ENCODE assay signal across 10 cellular contexts in the genomic region with DNA sequence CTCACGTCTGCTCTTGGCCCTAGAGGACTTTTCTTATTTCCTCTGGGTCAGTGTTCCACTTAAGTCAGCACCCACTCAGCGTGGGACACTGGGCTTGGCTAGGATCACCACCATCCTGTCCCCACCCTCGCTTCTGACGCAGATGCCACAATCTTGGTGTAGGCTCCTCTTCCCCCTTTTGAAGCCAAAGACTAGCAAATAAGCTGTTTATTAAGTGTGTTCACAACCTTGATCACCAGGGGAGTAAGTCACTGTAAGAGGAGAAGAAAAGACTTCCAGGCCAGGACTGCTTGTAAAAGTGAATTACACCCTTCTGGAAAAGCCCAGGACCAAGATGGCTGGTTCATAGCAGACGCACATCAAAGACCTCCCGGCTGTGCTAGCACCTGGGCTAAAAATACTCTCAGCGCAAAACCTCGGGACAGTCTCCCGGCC.
DNase-seq lines count a peak whose midpoint lies in the region; TF ChIP-seq lines count a peak whose summit lies in the region.
"Had no signal": no experiment of that assay in that cellular context is flagged by ENCODE, and none has a peak within 500 bp of the region (broad histone marks: within the 10 kb centered on the region; RNA-seq: fewer than 3 reads in every experiment).

No MANE protein-coding gene starts in this region.

- H3K4me3 ChIP-seq in BLaER1 (no peak overlapping the region), Peyer's patch (no peak overlapping the region), esophagus squamous epithelium (no peak overlapping the region)

- H3K27me3 Mint-ChIP-seq in neural crest cell (ENCODE audit: low read depth) (no peaks in the 10 kb centered on the region), Calu3 (ENCODE audit: unreplicated experiment) (no peaks in the 10 kb centered on the region)

- H3K27me3 ChIP-seq in BLaER1 (no peaks in the 10 kb centered on the region), Peyer's patch (no peaks in the 10 kb centered on the region), esophagus squamous epithelium (no peaks in the 10 kb centered on the region)

- peak overlapping the region; percentile 75 for H3K9ac ChIP-seq in BLaER1

- 76 to 81% methylated on average over 9 of the region's 9 CpGs for WGBS in esophagus squamous epithelium, 2 donors

- no TSS peak for BruUV-seq in Calu3 (replicated peaks; lab: Mats Ljungman, UMichigan)

- H3K27ac Mint-ChIP-seq in neural crest cell (ENCODE audit: unreplicated experiment) (peak overlapping the region; percentile 11), Calu3 (ENCODE audit: unreplicated experiment) (no peak overlapping the region)

- H3K36me3 Mint-ChIP-seq in neural crest cell (ENCODE audit: low read depth) = peaks cover 4% of the 10 kb centered on the region
- peaks cover 9% of the 10 kb centered on the region for H3K36me3 Mint-ChIP-seq in Calu3 (ENCODE audit: insufficient read depth, unreplicated experiment)

- CTCF ChIA-PET in Calu3 (lab: Charles Lee) = no interaction called here

- intact Hi-C loops in esophagus squamous epithelium (cut with DNase I) (loop anchor here (10.0 kb wide), 1 partner anchor 65 kb away; no protein-coding TSS in a partner anchor), Calu3 (cut with micrococcal nuclease; ENCODE audit: unreplicated experiment) (no loop called here)

- TF ChIP-seq POLR2A in Peyer's patch (IDR thresholded peaks at IDR 0.05) (no peak), esophagus squamous epithelium (IDR thresholded peaks at IDR 0.05) (peak in 1 of 4 donors; percentile 45)

- H3K4me2 ChIP-seq in BLaER1 = peak overlapping the region; percentile 97

- H3K9me3 Mint-ChIP-seq in neural crest cell (peaks cover 3% of the 10 kb centered on the region), Calu3 (ENCODE audit: low read depth, unreplicated experiment) (no peaks in the 10 kb centered on the region)

- H3K9me3 ChIP-seq in BLaER1 (peaks cover 2% of the 10 kb centered on the region; the same call in 1 of the 2 replicates), Peyer's patch (no peaks in the 10 kb centered on the region), esophagus squamous epithelium (no peaks in the 10 kb centered on the region)

- TF ChIP-seq CTCF in Peyer's patch (IDR thresholded peaks at IDR 0.05) (no peak), esophagus squamous epithelium (IDR thresholded peaks at IDR 0.05) (no peak), neural crest cell (conservative IDR thresholded peaks at IDR 0.05) (no peak), Calu3 (IDR thresholded peaks at IDR 0.05; ENCODE audit: unreplicated experiment) (no peak)

- H3K4me3 Mint-ChIP-seq in neural crest cell (no peak overlapping the region), Calu3 (ENCODE audit: low read depth, unreplicated experiment) (no peak overlapping the region)

- H3K27ac ChIP-seq in BLaER1 (peak overlapping the region; percentile 95), Peyer's patch (peak overlapping the region; percentile 75 to 88 (median 80)), esophagus squamous epithelium (peak overlapping the region; percentile 1 to 83 (median 72))
- H3K27ac ChIP-seq: C4-2B had no signal

- H4K20me1 ChIP-seq in BLaER1 = peaks cover 32% of the 10 kb centered on the region

- DNase-seq in Peyer's patch (peak in 2 of 3 donors; percentile 76 to 89), esophagus squamous epithelium (lab: John Stamatoyannopoulos, UW) (no peak), neural crest cell (ENCODE audit: low read depth, low spot score) (no peak), Calu3 (no peak), NCI-H1048 (lab: John Stamatoyannopoulos, UW) (no peak), foreskin melanocyte (no peak), DMS153 treated with DMSO at 0.1 percent for 48 hours (lab: John Stamatoyannopoulos, UW; ENCODE audit: unreplicated experiment) (no peak)
- DNase-seq: NCI-H345 had no signal

- peaks cover 100% of the 10 kb centered on the region for H3K4me1 ChIP-seq in BLaER1
- peaks cover 0 to 58% (median 33%) of the 10 kb centered on the region in 4 donors for H3K4me1 ChIP-seq in Peyer's patch
- peaks cover 15 to 94% (median 48%) of the 10 kb centered on the region in 3 donors for H3K4me1 ChIP-seq in esophagus squamous epithelium

- H3K4me1 Mint-ChIP-seq in neural crest cell = peaks cover 30% of the 10 kb centered on the region
- peaks cover 5% of the 10 kb centered on the region for H3K4me1 Mint-ChIP-seq in Calu3 (ENCODE audit: low read depth, unreplicated experiment)

- peaks cover 15% of the 10 kb centered on the region for H3K36me3 ChIP-seq in BLaER1
- no peaks in the 10 kb centered on the region for H3K36me3 ChIP-seq in Peyer's patch
- H3K36me3 ChIP-seq in esophagus squamous epithelium = no peaks in the 10 kb centered on the region

Comparison
In these comparisons a context has a peak if more than half of its experiments do, and no peak if none do; other contexts are left out.
1. DNase-seq: peak in Peyer's patch (2 of 3); none in esophagus squamous epithelium (single experiment), neural crest cell (single experiment), Calu3 (single experiment), NCI-H1048 (single experiment), foreskin melanocyte (single experiment) and DMS153 treated with DMSO at 0.1 percent for 48 hours (single experiment).
2. Peak in every context shown above with its lines, with median percentiles within 50 percentile points of each other: H3K27ac ChIP-seq.